Comparison of ENCODE assay signal across 8 cellular contexts in genomic region chr2:172427990-172428840, GRCh38. TPM values are rescaled to one million over a fixed set of nuclear protein-coding genes. Genes with fewer than 3 reads are reported as not detected.
A peak's percentile ranks its signal among the peaks of the same experiment; 100 is the strongest.
DNase-seq lines count a peak whose midpoint lies in the region; ATAC-seq and TF ChIP-seq lines count a peak whose summit lies in the region.

No MANE protein-coding gene starts in this region.

- no CpG with 5 or more reads among the region's 63 CpGs for WGBS in iPS DF 6.9 (ENCODE audit: insufficient coverage, insufficient read length)

- H3K4me2 ChIP-seq in skeletal muscle satellite cell (ENCODE audit: low read length), result peak overlapping the region; percentile 99

- no peak for TF ChIP-seq CTCF in AG10803 (conservative IDR thresholded peaks at IDR 0.05; ENCODE audit: low read length)
- peak; percentile 14 for TF ChIP-seq CTCF in astrocyte of the cerebellum (IDR thresholded peaks at IDR 0.05; ENCODE audit: low read depth, low read length, missing control alignments)

- DNase-seq in AG10803 (ENCODE audit: low read depth), result no peak
- peak; percentile 76 for DNase-seq in SW480 (ENCODE audit: low spot score)
- no peak for DNase-seq in astrocyte of the cerebellum (ENCODE audit: low read depth)
- no peak for DNase-seq in iPS DF 6.9 (ENCODE audit: low read depth, low spot score)
- DNase-seq in putamen (ENCODE audit: low spot score), result no peak
- DNase-seq in HPDE6-E6E7 (ENCODE audit: extremely low spot score), result no peak

- peak overlapping the region; percentile 72 for H3K4me3 ChIP-seq in AG10803 (ENCODE audit: low read length)
- peak overlapping the region; percentile 63 for H3K4me3 ChIP-seq in astrocyte of the cerebellum (ENCODE audit: low read depth, low read length)
- peak overlapping the region; percentile 69 for H3K4me3 ChIP-seq in iPS DF 6.9 (ENCODE audit: low read length)
- H3K4me3 ChIP-seq in skeletal muscle satellite cell (ENCODE audit: low read length), result peak overlapping the region; percentile 87

- in situ Hi-C loops in astrocyte of the cerebellum (cut with HindIII; ENCODE audit: low sequenced_read_pairs), result no loop called here

- H3K9ac ChIP-seq in skeletal muscle satellite cell (ENCODE audit: low read depth, low read length), result peak overlapping the region; percentile 73

- H3K9me3 ChIP-seq in iPS DF 6.9 (ENCODE audit: control insufficient read depth, insufficient read depth, low read length), result no peaks in the 10 kb centered on the region
- no peaks in the 10 kb centered on the region for H3K9me3 ChIP-seq in skeletal muscle satellite cell (replicated peaks; ENCODE audit: low read length)

- H3K36me3 ChIP-seq in iPS DF 6.9 (ENCODE audit: control insufficient read depth, insufficient read depth, low read length), result no peaks in the 10 kb centered on the region
- no peaks in the 10 kb centered on the region for H3K36me3 ChIP-seq in skeletal muscle satellite cell (ENCODE audit: insufficient read depth, low read length)

- peak; percentile 37 for ATAC-seq in HG03025 (IDR thresholded peaks at IDR 0.05; ENCODE audit: low FRiP score, unreplicated experiment)

- H3K4me1 ChIP-seq in iPS DF 6.9 (ENCODE audit: control insufficient read depth, insufficient read depth, low read length) (peaks cover 6% of the 10 kb centered on the region), skeletal muscle satellite cell (ENCODE audit: control insufficient read depth, insufficient read depth, low read length) (peaks cover 5% of the 10 kb centered on the region)

- no peak overlapping the region for H3K27ac ChIP-seq in iPS DF 6.9 (ENCODE audit: low read length)

- H3K27me3 ChIP-seq in iPS DF 6.9 (ENCODE audit: control insufficient read depth, insufficient read depth, low read length), result no peaks in the 10 kb centered on the region
- peaks cover 16% of the 10 kb centered on the region for H3K27me3 ChIP-seq in skeletal muscle satellite cell (ENCODE audit: control insufficient read depth, insufficient read depth, low read length)

RNA-seq across cellular contexts. Expression of gene ITGA6, which starts 0.8 kb away (rescaled TPM):
- 3.3 and 31.9 TPM in 2 replicates for total RNA-seq in skeletal muscle satellite cell (2012; rRNA removed)
